20 cellular contexts compared by ENCODE assay signal in genomic region chr3:122745365-122746021, GRCh38. TPM values are rescaled to one million over a fixed set of nuclear protein-coding genes. Genes with fewer than 3 reads are reported as not detected.
DNase-seq lines count a peak whose midpoint lies in the region; ATAC-seq and TF ChIP-seq lines count a peak whose summit lies in the region.
"Had no signal": no experiment of that assay in that cellular context is flagged by ENCODE, and none has a peak within 500 bp of the region (broad histone marks: within the 10 kb centered on the region; RNA-seq: fewer than 3 reads in every experiment).

No MANE protein-coding gene starts in this region.

- peak overlapping the region; percentile 21 for H3K4me3 Mint-ChIP-seq in MCF 10A (ENCODE audit: unreplicated experiment)
- no peak overlapping the region for H3K4me3 Mint-ChIP-seq in activated T-helper 1 cell treated with anti-CD3 and anti-CD28 coated beads, Interleukin-12 subunit alpha, Interleukin-12 subunit beta, Interleukin-2, Interleukin-4 antibody, amounts not matched to agents 30 ng/mL and 10 ng/mL and 1 ng/mL, durations not matched to agents 14 hours and 24 hours and 36 hours
- H3K4me3 Mint-ChIP-seq: activated CD4-positive, alpha-beta T cell treated with anti-CD3 and anti-CD28 coated beads, Interleukin-2, amount 10 ng/mL, durations not matched to agents 24 days and 14 days; T-helper 1 cell treated with Interleukin-12 subunit alpha and Interleukin-12 subunit beta and Interleukin-4 antibody, amounts not matched to agents 30 μg/mL and 1 μg/mL, for 36 hours had no signal

- H3K4me1 Mint-ChIP-seq in MCF 10A (ENCODE audit: insufficient read depth, unreplicated experiment): peaks cover 7% of the 10 kb centered on the region
- H3K4me1 Mint-ChIP-seq in activated T-helper 1 cell treated with anti-CD3 and anti-CD28 coated beads, Interleukin-12 subunit alpha, Interleukin-12 subunit beta, Interleukin-2, Interleukin-4 antibody, amounts not matched to agents 30 ng/mL and 10 ng/mL and 1 ng/mL, durations not matched to agents 14 hours and 24 hours and 36 hours (ENCODE audit: low read depth): no peaks in the 10 kb centered on the region

- H3K4me1 ChIP-seq in breast epithelium (no peaks in the 10 kb centered on the region), upper lobe of right lung (no peaks in the 10 kb centered on the region)
- H3K4me1 ChIP-seq: ascending aorta, tibial artery had no signal

- H3K27me3 Mint-ChIP-seq in MCF 10A (ENCODE audit: insufficient read depth, unreplicated experiment): no peaks in the 10 kb centered on the region
- no peaks in the 10 kb centered on the region for H3K27me3 Mint-ChIP-seq in activated T-helper 1 cell treated with anti-CD3 and anti-CD28 coated beads, Interleukin-12 subunit alpha, Interleukin-12 subunit beta, Interleukin-2, Interleukin-4 antibody, amounts not matched to agents 30 ng/mL and 10 ng/mL and 1 ng/mL, durations not matched to agents 14 hours and 24 hours and 36 hours (ENCODE audit: insufficient read depth)
- H3K27me3 Mint-ChIP-seq: activated CD4-positive, alpha-beta T cell treated with anti-CD3 and anti-CD28 coated beads, Interleukin-2, amount 10 ng/mL, durations not matched to agents 24 days and 14 days had no signal

- POLR2A ChIA-PET in MCF 10A (lab: Yijun Ruan, JAX): interaction anchor here (0.7 to 2.2 kb wide), 9 partner anchors 8 to 321 kb away, joined by 3 to 12 read pairs (median 4); partner anchors contain the start of genes HSPBAP1 and PDIA5

- TF ChIP-seq CTCF in MCF 10A (IDR thresholded peaks at IDR 0.05; ENCODE audit: unreplicated experiment) (no peak), breast epithelium (IDR thresholded peaks at IDR 0.05) (no peak), foreskin fibroblast (IDR thresholded peaks at IDR 0.05; ENCODE audit: low read depth, low read length) (no peak), upper lobe of right lung (IDR thresholded peaks at IDR 0.05) (no peak)

- H3K9me3 Mint-ChIP-seq in MCF 10A (ENCODE audit: unreplicated experiment): no peaks in the 10 kb centered on the region
- H3K9me3 Mint-ChIP-seq in activated T-helper 1 cell treated with anti-CD3 and anti-CD28 coated beads, Interleukin-12 subunit alpha, Interleukin-12 subunit beta, Interleukin-2, Interleukin-4 antibody, amounts not matched to agents 30 ng/mL and 10 ng/mL and 1 ng/mL, durations not matched to agents 14 hours and 24 hours and 36 hours: no peaks in the 10 kb centered on the region
- H3K9me3 Mint-ChIP-seq: activated CD4-positive, alpha-beta T cell treated with anti-CD3 and anti-CD28 coated beads, Interleukin-2, amount 10 ng/mL, durations not matched to agents 24 days and 14 days; T-helper 1 cell treated with Interleukin-12 subunit alpha and Interleukin-12 subunit beta and Interleukin-4 antibody, amounts not matched to agents 30 μg/mL and 1 μg/mL, for 36 hours had no signal

- H3K27me3 ChIP-seq in breast epithelium: no peaks in the 10 kb centered on the region
- no peaks in the 10 kb centered on the region for H3K27me3 ChIP-seq in upper lobe of right lung
- H3K27me3 ChIP-seq: ascending aorta, neutrophil, tibial artery had no signal

- H3K36me3 ChIP-seq in breast epithelium (no peaks in the 10 kb centered on the region), upper lobe of right lung (peaks cover 8% of the 10 kb centered on the region)

- ATAC-seq in upper lobe of right lung: peak; percentile 43

- TF ChIP-seq POLR2A in breast epithelium (IDR thresholded peaks at IDR 0.05): no peak

- DNase-seq in MCF 10A (ENCODE audit: unreplicated experiment): peak; percentile 59
- DNase-seq in breast epithelium (ENCODE audit: low spot score in 2 of 2): no peak
- peak; percentile 83 for DNase-seq in amniotic epithelial cell (ENCODE audit: low read depth)
- DNase-seq in foreskin fibroblast: peak; percentile 50 to 73
- DNase-seq in upper lobe of right lung: no peak
- no peak for DNase-seq in NCI-H1694 (lab: John Stamatoyannopoulos, UW)
- no peak for DNase-seq in activated T-helper 1 cell treated with anti-CD3 and anti-CD28 coated beads, Interleukin-12 subunit alpha, Interleukin-12 subunit beta, Interleukin-2, Interleukin-4 antibody, amounts not matched to agents 30 ng/mL and 10 ng/mL and 1 ng/mL, durations not matched to agents 14 hours and 24 hours and 36 hours (ENCODE audit: low spot score)
- no peak for DNase-seq in SIG-M5 (lab: John Stamatoyannopoulos, UW)
- DNase-seq: activated CD4-positive, alpha-beta T cell treated with anti-CD3 and anti-CD28 coated beads, Interleukin-2, amount 10 ng/mL, durations not matched to agents 24 days and 14 days; DMS53; effector memory CD4-positive, alpha-beta T cell; hypothalamus; KBM-7; mesendoderm; NCI-H2029 treated with DMSO at 0.1 percent for 48 hours; stimulated activated CD4-positive, alpha-beta T cell treated with anti-CD3 and anti-CD28 coated beads, Interleukin-15, amount 100 ng/mL, for 24 hours; tibial artery had no signal

- H3K27ac Mint-ChIP-seq in MCF 10A (ENCODE audit: low read depth, unreplicated experiment): peak overlapping the region; percentile 79
- no peak overlapping the region for H3K27ac Mint-ChIP-seq in activated T-helper 1 cell treated with anti-CD3 and anti-CD28 coated beads, Interleukin-12 subunit alpha, Interleukin-12 subunit beta, Interleukin-2, Interleukin-4 antibody, amounts not matched to agents 30 ng/mL and 10 ng/mL and 1 ng/mL, durations not matched to agents 14 hours and 24 hours and 36 hours
- H3K27ac Mint-ChIP-seq: activated CD4-positive, alpha-beta T cell treated with anti-CD3 and anti-CD28 coated beads, Interleukin-2, amount 10 ng/mL, durations not matched to agents 24 days and 14 days; T-helper 1 cell treated with Interleukin-12 subunit alpha and Interleukin-12 subunit beta and Interleukin-4 antibody, amounts not matched to agents 30 μg/mL and 1 μg/mL, for 36 hours had no signal

- H3K4me3 ChIP-seq in breast epithelium (no peak overlapping the region), foreskin fibroblast (ENCODE audit: low read depth in 1 of 2, low read length in 2 of 2) (no peak overlapping the region), upper lobe of right lung (no peak overlapping the region)
- H3K4me3 ChIP-seq: ascending aorta, tibial artery had no signal

- H3K36me3 Mint-ChIP-seq in MCF 10A (ENCODE audit: insufficient read depth, unreplicated experiment): peaks cover 8% of the 10 kb centered on the region
- peaks cover 5% of the 10 kb centered on the region for H3K36me3 Mint-ChIP-seq in activated T-helper 1 cell treated with anti-CD3 and anti-CD28 coated beads, Interleukin-12 subunit alpha, Interleukin-12 subunit beta, Interleukin-2, Interleukin-4 antibody, amounts not matched to agents 30 ng/mL and 10 ng/mL and 1 ng/mL, durations not matched to agents 14 hours and 24 hours and 36 hours (ENCODE audit: low read depth)

- intact Hi-C loops in MCF 10A (cut with micrococcal nuclease): no loop called here
- intact Hi-C loops in breast epithelium (cut with DNase I; ENCODE audit: low total_unique reads): no loop called here
- intact Hi-C loops in upper lobe of right lung (cut with DNase I): no loop called here
- intact Hi-C loops in activated T-helper 1 cell treated with anti-CD3 and anti-CD28 coated beads, Interleukin-12 subunit alpha, Interleukin-12 subunit beta, Interleukin-2, Interleukin-4 antibody, amounts not matched to agents 30 ng/mL and 10 ng/mL and 1 ng/mL, durations not matched to agents 14 hours and 24 hours and 36 hours (cut with micrococcal nuclease): no loop called here

- H3K27ac ChIP-seq in breast epithelium (no peak overlapping the region), upper lobe of right lung (no peak overlapping the region)
- H3K27ac ChIP-seq: ascending aorta, neutrophil, tibial artery had no signal

- H3K9me3 ChIP-seq in breast epithelium: no peaks in the 10 kb centered on the region
- H3K9me3 ChIP-seq in upper lobe of right lung: no peaks in the 10 kb centered on the region
- H3K9me3 ChIP-seq: ascending aorta, neutrophil, tibial artery had no signal

- BruUV-seq in MCF 10A (replicated peaks; lab: Mats Ljungman, UMichigan): no TSS peak

- CTCF ChIA-PET in MCF 10A (lab: Yijun Ruan, JAX): interaction anchor here (0.7 to 1.8 kb wide), 2 partner anchors 10 to 95 kb away, joined by 3 to 5 read pairs; no protein-coding TSS in a partner anchor

RNA-seq across cellular contexts. Expression of gene HSPBAP1, which starts 48.1 kb away (rescaled TPM):
- total RNA-seq in MCF 10A (2022) (11.3 and 15.2 TPM in 2 replicates), breast epithelium (10 to 100 TPM; 11.7 to 18.6 (median 15.7) TPM), upper lobe of right lung (15.1 TPM)
- 8.1 and 8.9 TPM in 2 replicates for total RNA-seq in activated T-helper 1 cell treated with anti-CD3 and anti-CD28 coated beads, Interleukin-12 subunit alpha, Interleukin-12 subunit beta, Interleukin-2, Interleukin-4 antibody, amounts not matched to agents 30 ng/mL and 10 ng/mL and 1 ng/mL, durations not matched to agents 14 hours and 24 hours and 36 hours

RNA-seq across cellular contexts. Expression of gene SLC49A4, which starts 49.4 kb away (rescaled TPM):
- total RNA-seq in MCF 10A (2022) (10.4 and 11.4 TPM in 2 replicates), breast epithelium (10 to 100 TPM; 14.1 to 17.7 (median 17.6) TPM), upper lobe of right lung (14.2 TPM)
- total RNA-seq in activated T-helper 1 cell treated with anti-CD3 and anti-CD28 coated beads, Interleukin-12 subunit alpha, Interleukin-12 subunit beta, Interleukin-2, Interleukin-4 antibody, amounts not matched to agents 30 ng/mL and 10 ng/mL and 1 ng/mL, durations not matched to agents 14 hours and 24 hours and 36 hours: 1.7 and 1.9 TPM in 2 replicates

Comparison
In these comparisons a context has a peak if more than half of its experiments do, and no peak if none do; other contexts are left out.
1. DNase-seq: peak in MCF 10A (single experiment), amniotic epithelial cell (single experiment) and foreskin fibroblast (2 of 2); none in breast epithelium (0 of 2), upper lobe of right lung (single experiment), NCI-H1694 (single experiment), activated T-helper 1 cell treated with anti-CD3 and anti-CD28 coated beads, Interleukin-12 subunit alpha, Interleukin-12 subunit beta, Interleukin-2, Interleukin-4 antibody, amounts not matched to agents 30 ng/mL and 10 ng/mL and 1 ng/mL, durations not matched to agents 14 hours and 24 hours and 36 hours (single experiment) and SIG-M5 (single experiment).